In genomic region chr3:152051501-152052404, GRCh38 we compare ENCODE assay signal across 14 cellular contexts.
DNase-seq lines count a peak whose midpoint lies in the region; ATAC-seq, FAIRE-seq and TF ChIP-seq lines count a peak whose summit lies in the region.
"Had no signal": no experiment of that assay in that cellular context is flagged by ENCODE, and none has a peak within 500 bp of the region (broad histone marks: within the 10 kb centered on the region; RNA-seq: fewer than 3 reads in every experiment).

No MANE protein-coding gene starts in this region.

- H3K4me1 Mint-ChIP-seq in activated CD8-positive, alpha-beta T cell treated with anti-CD3 and anti-CD28 coated beads for 36 hours (ENCODE audit: low read depth) = no peaks in the 10 kb centered on the region

- TF ChIP-seq RAD21 in H1 (IDR thresholded peaks at IDR 0.05 in 1 of 2, conservative IDR thresholded peaks at IDR 0.05 in 1 of 2; ENCODE audit: low read depth in 2 of 2, low read length in 2 of 2) = no peak

- no peak overlapping the region for H2AK5ac ChIP-seq in H1 (ENCODE audit: low read depth, low read length)

- no peak overlapping the region for H3K14ac ChIP-seq in H1 (ENCODE audit: insufficient read length)

- H3K9me3 Mint-ChIP-seq in activated CD8-positive, alpha-beta T cell treated with anti-CD3 and anti-CD28 coated beads for 36 hours = no peaks in the 10 kb centered on the region
- H3K9me3 Mint-ChIP-seq: T-helper 2 cell treated with Interferon-gamma antibody and Interleukin-4, amounts not matched to agents 5 μg/mL and 100 μg/mL, for 36 hours had no signal

- H3K27ac ChIP-seq in AG04450 (ENCODE audit: low read depth, low read length) = peak overlapping the region; percentile 72
- no peak overlapping the region for H3K27ac ChIP-seq in H1 (ENCODE audit: low read depth, low read length)
- no peak overlapping the region for H3K27ac ChIP-seq in body of pancreas
- H3K27ac ChIP-seq: psoas muscle had no signal

- DNase-seq in AG04450 (ENCODE audit: low read depth, low spot score) (no peak), H1 (ENCODE audit: low read depth in 1 of 2, low spot score in 2 of 2) (no peak), body of pancreas (no peak), DMS 273 (lab: John Stamatoyannopoulos, UW; ENCODE audit: unreplicated experiment) (no peak), retina (no peak)
- no peak for DNase-seq in activated CD8-positive, alpha-beta T cell treated with anti-CD3 and anti-CD28 coated beads for 36 hours
- DNase-seq: activated naive CD4-positive, alpha-beta T cell treated with anti-CD3 and anti-CD28 coated beads, Interleukin-2, amount 50 U/mL, for 16 hours; BE2C; head of caudate nucleus; MV-4-11; psoas muscle had no signal

- POLR2A ChIA-PET in AG04450 (lab: Yijun Ruan, JAX) (no interaction called here), H1 (lab: Charles Lee; ENCODE audit: partially characterized antibody) (no interaction called here)
- POLR2A ChIA-PET in activated CD8-positive, alpha-beta T cell treated with anti-CD3 and anti-CD28 coated beads for 36 hours (lab: Charles Lee) = interaction anchor here (0.7 kb wide), 1 partner anchor 36 kb away, joined by 3 read pairs; no protein-coding TSS in a partner anchor

- H3K9me3 ChIP-seq in AG04450 (ENCODE audit: control insufficient read depth, insufficient read depth, low read length) (no peaks in the 10 kb centered on the region), H1 (ENCODE audit: insufficient read depth in 2 of 2, low read depth in 1 of 2, low read length in 1 of 2) (no peaks in the 10 kb centered on the region), body of pancreas (no peaks in the 10 kb centered on the region)
- H3K9me3 ChIP-seq: BE2C, psoas muscle had no signal

- H2BK20ac ChIP-seq in H1 (ENCODE audit: low read length) = no peak overlapping the region

- no peak overlapping the region for H4K91ac ChIP-seq in H1 (replicated peaks; ENCODE audit: insufficient read length, low read length)

- no peaks in the 10 kb centered on the region for H3K4me1 ChIP-seq in H1 (replicated peaks in 1 of 4; ENCODE audit: control insufficient read depth in 3 of 4, insufficient read depth in 4 of 4, low read length in 3 of 4)
- no peaks in the 10 kb centered on the region for H3K4me1 ChIP-seq in body of pancreas
- H3K4me1 ChIP-seq: BE2C, psoas muscle had no signal

- no peaks in the 10 kb centered on the region for H4K20me1 ChIP-seq in H1 (replicated peaks in 1 of 2; ENCODE audit: control insufficient read depth in 1 of 2, insufficient read depth in 2 of 2, low read length in 2 of 2)

- H3K23me2 ChIP-seq in H1 (ENCODE audit: low read depth, low read length) = no peaks in the 10 kb centered on the region

- H3K18ac ChIP-seq in H1 (ENCODE audit: extremely low read depth, low read length) = no peak overlapping the region

- no peak overlapping the region for H2BK5ac ChIP-seq in H1 (ENCODE audit: low read depth, low read length)

- H2BK12ac ChIP-seq in H1 (ENCODE audit: low read depth, low read length) = no peak overlapping the region

- TF ChIP-seq POLR2A in H1 (IDR thresholded peaks at IDR 0.05; ENCODE audit: control extremely low read depth in 1 of 2, low read depth in 2 of 2, low read length in 2 of 2) = no peak
- TF ChIP-seq POLR2A in body of pancreas (IDR thresholded peaks at IDR 0.05) = no peak

- no peak overlapping the region for H3K4ac ChIP-seq in H1 (replicated peaks; ENCODE audit: insufficient read length, low read depth, low read length)

- peaks cover 2% of the 10 kb centered on the region for H3K27me3 Mint-ChIP-seq in activated CD8-positive, alpha-beta T cell treated with anti-CD3 and anti-CD28 coated beads for 36 hours

- FAIRE-seq in H1 (lab: Jason Lieb, UNC) = no peak

- H3K4me2 ChIP-seq in H1 (ENCODE audit: insufficient read depth in 1 of 2, low read depth in 2 of 2, low read length in 2 of 2) = no peak overlapping the region

- 0 out of 2 replicates have a peak overlapping the region, but pooled peaks have one; percentile 5 for H2AFZ ChIP-seq in H1 (ENCODE audit: low read length)

- H3K9ac ChIP-seq in H1 (replicated peaks in 1 of 4; ENCODE audit: extremely low read depth in 1 of 4, low read depth in 3 of 4, low read length in 3 of 4) = no peak overlapping the region

- no peak overlapping the region for H2BK120ac ChIP-seq in H1 (replicated peaks; ENCODE audit: low read depth, low read length)

- no peak overlapping the region for H4K5ac ChIP-seq in H1 (ENCODE audit: insufficient read length, low read depth, low read length)

- no peak overlapping the region for H3K4me3 ChIP-seq in AG04450 (ENCODE audit: low read depth, low read length)
- no peak overlapping the region for H3K4me3 ChIP-seq in H1 (ENCODE audit: extremely low read depth in 1 of 4, insufficient read depth in 2 of 4, low read depth in 3 of 4, low read length in 4 of 4)
- no peak overlapping the region for H3K4me3 ChIP-seq in body of pancreas
- H3K4me3 ChIP-seq: psoas muscle had no signal

- H3K56ac ChIP-seq in H1 (replicated peaks; ENCODE audit: insufficient read length, low read depth, low read length) = no peak overlapping the region

- H3K79me1 ChIP-seq in H1 (ENCODE audit: low read depth, low read length) = no peaks in the 10 kb centered on the region

- H3K27me3 ChIP-seq in AG04450 (ENCODE audit: control insufficient read depth, insufficient read depth, low read length) (no peaks in the 10 kb centered on the region), H1 (replicated peaks in 1 of 4; ENCODE audit: control insufficient read depth in 3 of 4, extremely low read depth in 1 of 4, insufficient read depth in 3 of 4, low read length in 3 of 4) (no peaks in the 10 kb centered on the region), body of pancreas (no peaks in the 10 kb centered on the region)
- H3K27me3 ChIP-seq: BE2C had no signal

- no peak overlapping the region for H3K27ac Mint-ChIP-seq in activated CD8-positive, alpha-beta T cell treated with anti-CD3 and anti-CD28 coated beads for 36 hours
- H3K27ac Mint-ChIP-seq: T-helper 2 cell treated with Interferon-gamma antibody and Interleukin-4, amounts not matched to agents 5 μg/mL and 100 μg/mL, for 36 hours had no signal

- intact Hi-C loops in body of pancreas (cut with DNase I) = no loop called here
- intact Hi-C loops in activated CD8-positive, alpha-beta T cell treated with anti-CD3 and anti-CD28 coated beads for 36 hours (cut with micrococcal nuclease) = no loop called here

- no peak overlapping the region for H3K23ac ChIP-seq in H1 (ENCODE audit: insufficient read length)

- TF ChIP-seq CTCF in AG04450 (IDR thresholded peaks at IDR 0.05; ENCODE audit: low read depth, low read length) (no peak), H1 (IDR thresholded peaks at IDR 0.05; ENCODE audit: control extremely low read depth in 1 of 3, insufficient read depth in 1 of 3, low read depth in 1 of 3, low read length in 3 of 3) (no peak), body of pancreas (IDR thresholded peaks at IDR 0.05) (no peak)
- no peak for TF ChIP-seq CTCF in activated CD8-positive, alpha-beta T cell treated with anti-CD3 and anti-CD28 coated beads for 36 hours (IDR thresholded peaks at IDR 0.05)

- H4K8ac ChIP-seq in H1 (ENCODE audit: extremely low read depth, insufficient read depth, low read length) = no peak overlapping the region

- ATAC-seq in GM19023 (IDR thresholded peaks at IDR 0.05; ENCODE audit: unreplicated experiment) (peak; percentile 63), HG03469 (IDR thresholded peaks at IDR 0.05; ENCODE audit: unreplicated experiment) (peak; percentile 53), body of pancreas (no peak)
- ATAC-seq in activated CD8-positive, alpha-beta T cell treated with anti-CD3 and anti-CD28 coated beads for 36 hours = no peak
- ATAC-seq: psoas muscle had no signal

- WGBS in H1 (ENCODE audit: extremely low coverage in 1 of 2, insufficient coverage in 1 of 2, insufficient read length in 1 of 2, insufficient replicate concordance in 2 of 2, low coverage in 1 of 2, low lambda C conversion rate in 2 of 2, missing lambda C conversion rate in 1 of 2), 2 experiments = 86% methylated on average over 3 of the region's 3 CpGs; no CpG with 5 or more reads in 1 of the 2 experiments
- WGBS in body of pancreas, 2 donors = 65 to 67% methylated on average over 3 of the region's 3 CpGs

- H3K36me3 ChIP-seq in H1 (ENCODE audit: control insufficient read depth in 2 of 4, insufficient read depth in 4 of 4, low read length in 3 of 4) = no peaks in the 10 kb centered on the region
- H3K36me3 ChIP-seq in body of pancreas (replicated peaks in 1 of 2; ENCODE audit: insufficient read depth in 1 of 2, low read depth in 2 of 2) = no peaks in the 10 kb centered on the region
- H3K36me3 ChIP-seq: BE2C had no signal

- H3K4me3 Mint-ChIP-seq in activated CD8-positive, alpha-beta T cell treated with anti-CD3 and anti-CD28 coated beads for 36 hours = no peak overlapping the region
- H3K4me3 Mint-ChIP-seq: T-helper 2 cell treated with Interferon-gamma antibody and Interleukin-4, amounts not matched to agents 5 μg/mL and 100 μg/mL, for 36 hours had no signal

- no peaks in the 10 kb centered on the region for H3K79me2 ChIP-seq in H1 (ENCODE audit: control insufficient read depth in 1 of 2, insufficient read depth in 2 of 2, low read length in 2 of 2)

- TF ChIP-seq EP300 in H1 (IDR thresholded peaks at IDR 0.05; ENCODE audit: borderline replicate concordance in 1 of 2, low read depth in 2 of 2, low read length in 2 of 2) = no peak

- no peaks in the 10 kb centered on the region for H3K36me3 Mint-ChIP-seq in activated CD8-positive, alpha-beta T cell treated with anti-CD3 and anti-CD28 coated beads for 36 hours (ENCODE audit: low read depth)

- CTCF ChIA-PET in AG04450 (lab: Charles Lee) (interaction anchor here (1.2 kb wide), 1 partner anchor 393 kb away, joined by 3 read pairs; no protein-coding TSS in a partner anchor), H1 (lab: Charles Lee; ENCODE audit: partially characterized antibody) (no interaction called here)
- CTCF ChIA-PET in activated CD8-positive, alpha-beta T cell treated with anti-CD3 and anti-CD28 coated beads for 36 hours (lab: Charles Lee) = no interaction called here

- no peak overlapping the region for H2BK15ac ChIP-seq in H1 (ENCODE audit: low read length)

TF ChIP-seq in H1, 55 proteins besides CTCF, POLR2A, EP300 and RAD21:
- TF ChIP-seq HDAC6 (IDR thresholded peaks at IDR 0.05; ENCODE audit: low read depth, low read length) (no peak), GABPA (IDR thresholded peaks at IDR 0.05; ENCODE audit: borderline replicate concordance, insufficient read depth, low read length) (no peak), EGR1 (IDR thresholded peaks at IDR 0.05; ENCODE audit: borderline replicate concordance, low read depth, low read length) (no peak), CREB1 (IDR thresholded peaks at IDR 0.05) (no peak)

Comparison
In these comparisons a context has a peak if more than half of its experiments do, and no peak if none do; other contexts are left out.
1. ATAC-seq: peak in GM19023 (single experiment) and HG03469 (single experiment); none in body of pancreas (single experiment) and activated CD8-positive, alpha-beta T cell treated with anti-CD3 and anti-CD28 coated beads for 36 hours (single experiment).